Comparison of ENCODE assay signal across 1 cellular context in the genomic region with DNA sequence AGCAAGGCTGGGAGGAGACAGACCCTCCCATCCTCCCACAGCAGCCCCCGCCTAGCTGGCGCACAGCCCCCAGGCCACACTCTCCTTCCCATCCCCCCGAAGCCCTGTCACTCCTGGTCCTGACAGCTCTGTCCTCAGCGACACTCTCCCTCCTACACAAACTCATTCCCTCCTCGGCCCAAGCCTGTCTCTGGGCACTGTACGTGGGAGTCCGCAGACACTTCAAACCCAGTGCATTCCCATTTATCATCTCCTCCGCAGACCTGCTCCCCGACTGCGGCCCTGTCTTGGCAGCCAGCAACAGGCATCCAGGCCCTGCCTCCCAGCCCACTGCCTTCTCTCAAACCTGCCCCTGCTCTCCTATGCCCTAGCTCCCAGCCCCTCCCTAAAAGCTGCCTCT.
TF ChIP-seq lines count a peak whose summit lies in the region.

No MANE protein-coding gene starts in this region.

TF ChIP-seq in GM23338, 12 proteins besides CTCF, POLR2A, EP300 and RAD21:
- TF ChIP-seq JUNB (IDR thresholded peaks at IDR 0.05; ENCODE audit: unreplicated experiment), result no peak
- TF ChIP-seq POLR2AphosphoS5 (IDR thresholded peaks at IDR 0.05; ENCODE audit: low read depth), result no peak
- TF ChIP-seq, protein P1, sequence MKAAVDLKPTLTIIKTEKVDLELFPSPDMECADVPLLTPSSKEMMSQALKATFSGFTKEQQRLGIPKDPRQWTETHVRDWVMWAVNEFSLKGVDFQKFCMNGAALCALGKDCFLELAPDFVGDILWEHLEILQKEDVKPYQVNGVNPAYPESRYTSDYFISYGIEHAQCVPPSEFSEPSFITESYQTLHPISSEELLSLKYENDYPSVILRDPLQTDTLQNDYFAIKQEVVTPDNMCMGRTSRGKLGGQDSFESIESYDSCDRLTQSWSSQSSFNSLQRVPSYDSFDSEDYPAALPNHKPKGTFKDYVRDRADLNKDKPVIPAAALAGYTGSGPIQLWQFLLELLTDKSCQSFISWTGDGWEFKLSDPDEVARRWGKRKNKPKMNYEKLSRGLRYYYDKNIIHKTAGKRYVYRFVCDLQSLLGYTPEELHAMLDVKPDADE (IDR thresholded peaks at IDR 0.05), result no peak
- TF ChIP-seq ZNF462 (CRISPR knock-in tag; IDR thresholded peaks at IDR 0.05), result no peak
- no peak for TF ChIP-seq REST (IDR thresholded peaks at IDR 0.05; ENCODE audit: unreplicated experiment)
- no peak for TF ChIP-seq CREB1 (CRISPR knock-in tag; IDR thresholded peaks at IDR 0.05; ENCODE audit: low read depth)
- no peak for TF ChIP-seq ZNF114 (CRISPR knock-in tag; IDR thresholded peaks at IDR 0.05)
- no peak for TF ChIP-seq NANOG (IDR thresholded peaks at IDR 0.05; ENCODE audit: borderline replicate concordance)
- no peak for TF ChIP-seq EZH2 (IDR thresholded peaks at IDR 0.05; ENCODE audit: low read depth, unreplicated experiment)
TF ChIP-seq in GM23338: peak in this region for 0.
